In the genomic region with DNA sequence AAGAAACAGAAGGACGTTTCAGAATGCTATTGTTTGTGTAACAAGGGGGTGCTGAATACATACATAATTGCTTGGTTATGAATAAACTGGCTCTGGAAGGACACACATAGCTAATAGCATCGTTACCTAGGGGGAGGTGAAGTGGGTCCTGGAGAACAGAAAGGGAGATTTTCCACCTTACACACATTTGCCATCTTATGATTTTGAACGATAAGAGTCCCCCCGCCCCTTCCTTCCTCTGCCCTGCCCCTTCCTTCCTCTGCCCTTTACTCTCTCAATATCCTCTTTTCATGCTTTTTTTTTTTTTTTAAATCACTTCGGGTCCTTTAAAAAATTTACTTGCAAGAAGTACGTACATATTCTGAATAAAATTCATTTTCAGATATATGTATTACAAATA, we compare ENCODE assay signal across 9 cellular contexts. TPM values are rescaled to one million over a fixed set of nuclear protein-coding genes. Genes with fewer than 3 reads are reported as not detected.
DNase-seq lines count a peak whose midpoint lies in the region; ATAC-seq and TF ChIP-seq lines count a peak whose summit lies in the region.
"Had no signal": no experiment of that assay in that cellular context is flagged by ENCODE, and none has a peak within 500 bp of the region (broad histone marks: within the 10 kb centered on the region; RNA-seq: fewer than 3 reads in every experiment).

No MANE protein-coding gene starts in this region.

- ATAC-seq in CD8-positive, alpha-beta T cell: peak; percentile 61
- ATAC-seq in GM19395 (IDR thresholded peaks at IDR 0.05; ENCODE audit: unreplicated experiment) (no peak), HG03460 (IDR thresholded peaks at IDR 0.05; ENCODE audit: unreplicated experiment) (no peak)

- H3K9me3 ChIP-seq in CD8-positive, alpha-beta T cell (ENCODE audit: low read length): no peaks in the 10 kb centered on the region
- H3K9me3 ChIP-seq in OCI-LY1 (ENCODE audit: low read length) (no peaks in the 10 kb centered on the region), neutrophil (no peaks in the 10 kb centered on the region), uterus (no peaks in the 10 kb centered on the region)

- intact Hi-C loops in CD8-positive, alpha-beta T cell (cut with DNase I, micrococcal nuclease): loop anchor here (1.0 to 5.0 kb wide), 11 partner anchors 83 to 1749 kb away; a partner anchor contains a TSS
- intact Hi-C loops in activated naive CD4-positive, alpha-beta T cell treated with anti-CD3 and anti-CD28 coated beads for 36 hours (cut with micrococcal nuclease): loop anchor here (1.0 to 2.0 kb wide), 7 partner anchors 27 to 331 kb away; a partner anchor contains a TSS
- intact Hi-C loops in uterus (cut with DNase I; ENCODE audit: low total_unique reads): loop anchor here (10.0 kb wide), 1 partner anchor 149 kb away; no protein-coding TSS in a partner anchor

- H3K9me3 Mint-ChIP-seq in CD8-positive, alpha-beta T cell: no peaks in the 10 kb centered on the region
- H3K9me3 Mint-ChIP-seq in activated naive CD4-positive, alpha-beta T cell treated with anti-CD3 and anti-CD28 coated beads for 36 hours: no peaks in the 10 kb centered on the region

- peak; percentile 26 to 76 (median 58) for DNase-seq in CD8-positive, alpha-beta T cell
- peak; percentile 64 for DNase-seq in activated naive CD4-positive, alpha-beta T cell treated with anti-CD3 and anti-CD28 coated beads for 36 hours
- DNase-seq in uterus (no peak), SHP77 treated with DMSO at 0.1 percent for 48 hours (lab: John Stamatoyannopoulos, UW) (no peak)
- DNase-seq: NCI-H2227 treated with DMSO at 0.1 percent for 48 hours had no signal

- POLR2A ChIA-PET in CD8-positive, alpha-beta T cell (lab: Charles Lee): interaction anchor here (1.0 to 1.3 kb wide), 2 partner anchors 83 to 88 kb away, joined by 3 to 4 read pairs; a partner anchor contains a TSS

- TF ChIP-seq CTCF in CD8-positive, alpha-beta T cell (IDR thresholded peaks at IDR 0.05): no peak
- no peak for TF ChIP-seq CTCF in OCI-LY1 (IDR thresholded peaks at IDR 0.05; ENCODE audit: low read length)
- TF ChIP-seq CTCF in neutrophil (IDR thresholded peaks at IDR 0.05): no peak
- no peak for TF ChIP-seq CTCF in uterus (IDR thresholded peaks at IDR 0.05)

- H3K4me1 Mint-ChIP-seq in CD8-positive, alpha-beta T cell (ENCODE audit: low read depth): peaks cover 37% of the 10 kb centered on the region
- peaks cover 31% of the 10 kb centered on the region for H3K4me1 Mint-ChIP-seq in activated naive CD4-positive, alpha-beta T cell treated with anti-CD3 and anti-CD28 coated beads for 36 hours (ENCODE audit: low read depth)

- TF ChIP-seq POLR2A in uterus (IDR thresholded peaks at IDR 0.05): no peak

- H3K27ac Mint-ChIP-seq in CD8-positive, alpha-beta T cell: peak overlapping the region; percentile 97
- H3K27ac Mint-ChIP-seq in activated naive CD4-positive, alpha-beta T cell treated with anti-CD3 and anti-CD28 coated beads for 36 hours: peak overlapping the region; percentile 94

- H2AFZ ChIP-seq in OCI-LY1 (ENCODE audit: low read length): no peak overlapping the region

- no peaks in the 10 kb centered on the region for H3K27me3 Mint-ChIP-seq in CD8-positive, alpha-beta T cell (ENCODE audit: low read depth)
- H3K27me3 Mint-ChIP-seq in activated naive CD4-positive, alpha-beta T cell treated with anti-CD3 and anti-CD28 coated beads for 36 hours (ENCODE audit: low read depth): no peaks in the 10 kb centered on the region

- peak overlapping the region; percentile 82 for H3K4me2 ChIP-seq in OCI-LY1 (ENCODE audit: low read length)

- peaks cover 11% of the 10 kb centered on the region for H3K36me3 Mint-ChIP-seq in CD8-positive, alpha-beta T cell
- peaks cover 1% of the 10 kb centered on the region for H3K36me3 Mint-ChIP-seq in activated naive CD4-positive, alpha-beta T cell treated with anti-CD3 and anti-CD28 coated beads for 36 hours (ENCODE audit: low read depth)

- no peaks in the 10 kb centered on the region for H4K20me1 ChIP-seq in OCI-LY1 (ENCODE audit: insufficient read depth, low read length)

- peaks cover 8% of the 10 kb centered on the region for H3K79me2 ChIP-seq in OCI-LY1 (ENCODE audit: insufficient read depth, low read length)

- H3K9ac ChIP-seq in OCI-LY1 (ENCODE audit: low read length): peak overlapping the region; percentile 77

- H3K27me3 ChIP-seq in CD8-positive, alpha-beta T cell (ENCODE audit: insufficient read depth, low read length): no peaks in the 10 kb centered on the region
- no peaks in the 10 kb centered on the region for H3K27me3 ChIP-seq in OCI-LY1 (ENCODE audit: insufficient read depth, low read length)
- H3K27me3 ChIP-seq in neutrophil: no peaks in the 10 kb centered on the region
- H3K27me3 ChIP-seq in uterus: no peaks in the 10 kb centered on the region

- peak overlapping the region; percentile 87 for H3K27ac ChIP-seq in CD8-positive, alpha-beta T cell (ENCODE audit: low read depth, low read length)
- H3K27ac ChIP-seq in OCI-LY1 (ENCODE audit: low read depth, low read length, poor library complexity, severe bottlenecking) (peak overlapping the region; percentile 63), neutrophil (peak overlapping the region; percentile 99), uterus (no peak overlapping the region)

- no peaks in the 10 kb centered on the region for H3K9me2 ChIP-seq in OCI-LY1 (ENCODE audit: low read depth, low read length)

- peak overlapping the region; percentile 94 for H3K4me3 Mint-ChIP-seq in CD8-positive, alpha-beta T cell
- H3K4me3 Mint-ChIP-seq in activated naive CD4-positive, alpha-beta T cell treated with anti-CD3 and anti-CD28 coated beads for 36 hours: peak overlapping the region; percentile 95

- peak overlapping the region; percentile 90 for H3K4me3 ChIP-seq in CD8-positive, alpha-beta T cell (ENCODE audit: low read depth, low read length)
- H3K4me3 ChIP-seq in OCI-LY1 (ENCODE audit: low read depth, low read length, poor library complexity, severe bottlenecking): peak overlapping the region; percentile 71
- peak overlapping the region; percentile 77 to 91 for H3K4me3 ChIP-seq in neutrophil (ENCODE audit: low read depth in 1 of 2, low read length in 1 of 2)
- no peak overlapping the region for H3K4me3 ChIP-seq in uterus

- no peaks in the 10 kb centered on the region for H3F3A ChIP-seq in OCI-LY1 (ENCODE audit: insufficient read depth, low read length)

- no peaks in the 10 kb centered on the region for H3K36me3 ChIP-seq in CD8-positive, alpha-beta T cell (ENCODE audit: insufficient read depth, low read length)
- H3K36me3 ChIP-seq in OCI-LY1 (ENCODE audit: insufficient read depth, low read length): no peaks in the 10 kb centered on the region
- no peaks in the 10 kb centered on the region for H3K36me3 ChIP-seq in neutrophil
- no peaks in the 10 kb centered on the region for H3K36me3 ChIP-seq in uterus

- CTCF ChIA-PET in CD8-positive, alpha-beta T cell (lab: Charles Lee): interaction anchor here (2.2 to 4.9 kb wide), 2 partner anchors 7 to 386 kb away, joined by 8 to 19 read pairs; no protein-coding TSS in a partner anchor
- CTCF ChIA-PET in activated naive CD4-positive, alpha-beta T cell treated with anti-CD3 and anti-CD28 coated beads for 36 hours (lab: Charles Lee): interaction anchor here (0.7 to 1.2 kb wide), 2 partner anchors 386 to 446 kb away, joined by 3 to 4 read pairs; no protein-coding TSS in a partner anchor

- peaks cover 22% of the 10 kb centered on the region for H3K4me1 ChIP-seq in CD8-positive, alpha-beta T cell (ENCODE audit: insufficient read depth, low read length)
- H3K4me1 ChIP-seq in OCI-LY1 (ENCODE audit: insufficient read depth, low read length, severe bottlenecking) (peaks cover 21% of the 10 kb centered on the region), neutrophil (ENCODE audit: control insufficient read depth in 1 of 2, insufficient read depth in 1 of 2, low read depth in 1 of 2, low read length in 1 of 2) (peaks cover 72 to 74% of the 10 kb centered on the region in 2 experiments), uterus (no peaks in the 10 kb centered on the region)

RNA-seq across cellular contexts. Expression of a gene that starts 0.9 kb away (rescaled TPM):
- total RNA-seq in CD8-positive, alpha-beta T cell: 1 to 10 TPM; 6.5 to 8.2 TPM
- 10 to 100 TPM; 12.0 to 12.1 TPM for total RNA-seq in activated naive CD4-positive, alpha-beta T cell treated with anti-CD3 and anti-CD28 coated beads for 36 hours
- total RNA-seq in uterus: 10 to 100 TPM; 21.5 to 42.6 (median 30.0) TPM

Comparison
In these comparisons a context has a peak if more than half of its experiments do, and no peak if none do; other contexts are left out.
1. DNase-seq: peak in CD8-positive, alpha-beta T cell (7 of 7) and activated naive CD4-positive, alpha-beta T cell treated with anti-CD3 and anti-CD28 coated beads for 36 hours (single experiment); none in uterus (0 of 2) and SHP77 treated with DMSO at 0.1 percent for 48 hours (single experiment).
2. H3K27ac ChIP-seq: peak in CD8-positive, alpha-beta T cell (single experiment), OCI-LY1 (single experiment) and neutrophil (single experiment); none in uterus (0 of 2).
3. H3K4me3 ChIP-seq: peak in CD8-positive, alpha-beta T cell (single experiment), OCI-LY1 (single experiment) and neutrophil (2 of 2); none in uterus (0 of 2).